Comparison of ENCODE assay signal across 1 cellular context in the genomic region with DNA sequence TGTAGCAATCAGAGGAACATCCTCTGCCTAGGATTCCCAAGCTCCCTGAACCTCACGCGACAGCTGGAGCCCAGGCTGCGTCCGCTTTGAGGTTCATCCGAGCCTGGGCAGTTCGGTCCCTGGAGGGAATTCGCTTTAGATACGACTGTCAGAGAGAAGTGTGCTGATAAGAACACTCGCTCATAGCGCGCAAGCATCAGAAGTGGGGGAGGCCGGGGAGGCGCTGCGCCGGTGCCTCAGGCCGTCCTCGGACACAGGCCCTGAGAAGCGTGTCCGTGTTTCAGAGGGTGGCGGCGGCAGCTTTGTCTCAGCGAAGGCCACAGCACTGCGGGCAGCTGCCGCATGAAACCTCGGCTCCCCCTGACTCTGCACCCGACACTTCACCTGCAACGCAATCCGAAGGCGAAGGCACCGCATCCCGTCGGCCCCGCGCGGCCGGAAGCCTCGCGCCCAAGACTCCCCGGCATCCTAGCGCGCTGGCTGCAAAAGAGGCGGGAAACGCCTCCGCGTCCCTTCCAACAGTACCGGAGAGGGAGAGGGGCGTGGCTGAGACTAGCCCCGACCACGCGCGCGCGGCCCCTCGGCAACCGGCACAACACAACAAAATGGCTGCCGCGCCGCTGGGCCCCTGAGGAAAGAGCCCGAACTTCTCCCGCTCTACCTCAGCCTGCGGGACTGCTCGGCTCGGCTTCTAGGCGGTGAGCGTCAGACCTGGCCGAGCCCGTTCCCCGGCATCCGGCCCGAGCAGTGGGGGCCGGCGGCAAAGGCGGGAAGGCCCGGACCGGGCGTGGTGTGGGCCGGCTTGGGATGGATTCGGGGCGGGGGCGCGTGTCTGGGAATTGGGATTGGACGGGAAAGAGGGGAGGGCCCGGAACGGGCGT.
TF ChIP-seq lines count a peak whose summit lies in the region.

A gene with protein sequence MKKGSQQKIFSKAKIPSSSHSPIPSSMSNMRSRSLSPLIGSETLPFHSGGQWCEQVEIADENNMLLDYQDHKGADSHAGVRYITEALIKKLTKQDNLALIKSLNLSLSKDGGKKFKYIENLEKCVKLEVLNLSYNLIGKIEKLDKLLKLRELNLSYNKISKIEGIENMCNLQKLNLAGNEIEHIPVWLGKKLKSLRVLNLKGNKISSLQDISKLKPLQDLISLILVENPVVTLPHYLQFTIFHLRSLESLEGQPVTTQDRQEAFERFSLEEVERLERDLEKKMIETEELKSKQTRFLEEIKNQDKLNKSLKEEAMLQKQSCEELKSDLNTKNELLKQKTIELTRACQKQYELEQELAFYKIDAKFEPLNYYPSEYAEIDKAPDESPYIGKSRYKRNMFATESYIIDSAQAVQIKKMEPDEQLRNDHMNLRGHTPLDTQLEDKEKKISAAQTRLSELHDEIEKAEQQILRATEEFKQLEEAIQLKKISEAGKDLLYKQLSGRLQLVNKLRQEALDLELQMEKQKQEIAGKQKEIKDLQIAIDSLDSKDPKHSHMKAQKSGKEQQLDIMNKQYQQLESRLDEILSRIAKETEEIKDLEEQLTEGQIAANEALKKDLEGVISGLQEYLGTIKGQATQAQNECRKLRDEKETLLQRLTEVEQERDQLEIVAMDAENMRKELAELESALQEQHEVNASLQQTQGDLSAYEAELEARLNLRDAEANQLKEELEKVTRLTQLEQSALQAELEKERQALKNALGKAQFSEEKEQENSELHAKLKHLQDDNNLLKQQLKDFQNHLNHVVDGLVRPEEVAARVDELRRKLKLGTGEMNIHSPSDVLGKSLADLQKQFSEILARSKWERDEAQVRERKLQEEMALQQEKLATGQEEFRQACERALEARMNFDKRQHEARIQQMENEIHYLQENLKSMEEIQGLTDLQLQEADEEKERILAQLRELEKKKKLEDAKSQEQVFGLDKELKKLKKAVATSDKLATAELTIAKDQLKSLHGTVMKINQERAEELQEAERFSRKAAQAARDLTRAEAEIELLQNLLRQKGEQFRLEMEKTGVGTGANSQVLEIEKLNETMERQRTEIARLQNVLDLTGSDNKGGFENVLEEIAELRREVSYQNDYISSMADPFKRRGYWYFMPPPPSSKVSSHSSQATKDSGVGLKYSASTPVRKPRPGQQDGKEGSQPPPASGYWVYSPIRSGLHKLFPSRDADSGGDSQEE (N-terminal part only) (plus strand): TSS at position 586 of the 881 bp plus-strand sequence. CDS start 13,372 bp downstream, outside the sequence.

TF ChIP-seq in GM12878, 131 proteins besides CTCF, POLR2A, EP300 and RAD21 (continued from another document and continues in another):
- no peak for TF ChIP-seq SUPT20H (IDR thresholded peaks at IDR 0.05; ENCODE audit: borderline replicate concordance, control insufficient read depth, low read depth, low read length)
- no peak for TF ChIP-seq SMAD1 (IDR thresholded peaks at IDR 0.05; ENCODE audit: low read depth, partially characterized antibody)
- peak; percentile 82; the same call in 1 of the 2 replicates for TF ChIP-seq GATAD2B (conservative IDR thresholded peaks at IDR 0.05; ENCODE audit: low read depth)
- no peak for TF ChIP-seq ESRRA (IDR thresholded peaks at IDR 0.05; ENCODE audit: low read length)
- peak; percentile 80 for TF ChIP-seq POLR2AphosphoS5 (IDR thresholded peaks at IDR 0.05; ENCODE audit: low read length)
- TF ChIP-seq, protein P1, sequence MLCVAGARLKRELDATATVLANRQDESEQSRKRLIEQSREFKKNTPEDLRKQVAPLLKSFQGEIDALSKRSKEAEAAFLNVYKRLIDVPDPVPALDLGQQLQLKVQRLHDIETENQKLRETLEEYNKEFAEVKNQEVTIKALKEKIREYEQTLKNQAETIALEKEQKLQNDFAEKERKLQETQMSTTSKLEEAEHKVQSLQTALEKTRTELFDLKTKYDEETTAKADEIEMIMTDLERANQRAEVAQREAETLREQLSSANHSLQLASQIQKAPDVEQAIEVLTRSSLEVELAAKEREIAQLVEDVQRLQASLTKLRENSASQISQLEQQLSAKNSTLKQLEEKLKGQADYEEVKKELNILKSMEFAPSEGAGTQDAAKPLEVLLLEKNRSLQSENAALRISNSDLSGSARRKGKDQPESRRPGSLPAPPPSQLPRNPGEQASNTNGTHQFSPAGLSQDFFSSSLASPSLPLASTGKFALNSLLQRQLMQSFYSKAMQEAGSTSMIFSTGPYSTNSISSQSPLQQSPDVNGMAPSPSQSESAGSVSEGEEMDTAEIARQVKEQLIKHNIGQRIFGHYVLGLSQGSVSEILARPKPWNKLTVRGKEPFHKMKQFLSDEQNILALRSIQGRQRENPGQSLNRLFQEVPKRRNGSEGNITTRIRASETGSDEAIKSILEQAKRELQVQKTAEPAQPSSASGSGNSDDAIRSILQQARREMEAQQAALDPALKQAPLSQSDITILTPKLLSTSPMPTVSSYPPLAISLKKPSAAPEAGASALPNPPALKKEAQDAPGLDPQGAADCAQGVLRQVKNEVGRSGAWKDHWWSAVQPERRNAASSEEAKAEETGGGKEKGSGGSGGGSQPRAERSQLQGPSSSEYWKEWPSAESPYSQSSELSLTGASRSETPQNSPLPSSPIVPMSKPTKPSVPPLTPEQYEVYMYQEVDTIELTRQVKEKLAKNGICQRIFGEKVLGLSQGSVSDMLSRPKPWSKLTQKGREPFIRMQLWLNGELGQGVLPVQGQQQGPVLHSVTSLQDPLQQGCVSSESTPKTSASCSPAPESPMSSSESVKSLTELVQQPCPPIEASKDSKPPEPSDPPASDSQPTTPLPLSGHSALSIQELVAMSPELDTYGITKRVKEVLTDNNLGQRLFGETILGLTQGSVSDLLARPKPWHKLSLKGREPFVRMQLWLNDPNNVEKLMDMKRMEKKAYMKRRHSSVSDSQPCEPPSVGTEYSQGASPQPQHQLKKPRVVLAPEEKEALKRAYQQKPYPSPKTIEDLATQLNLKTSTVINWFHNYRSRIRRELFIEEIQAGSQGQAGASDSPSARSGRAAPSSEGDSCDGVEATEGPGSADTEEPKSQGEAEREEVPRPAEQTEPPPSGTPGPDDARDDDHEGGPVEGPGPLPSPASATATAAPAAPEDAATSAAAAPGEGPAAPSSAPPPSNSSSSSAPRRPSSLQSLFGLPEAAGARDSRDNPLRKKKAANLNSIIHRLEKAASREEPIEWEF (IDR thresholded peaks at IDR 0.05; ENCODE audit: insufficient replicate concordance, low read depth, low read length) = no peak
- TF ChIP-seq, protein P2, sequence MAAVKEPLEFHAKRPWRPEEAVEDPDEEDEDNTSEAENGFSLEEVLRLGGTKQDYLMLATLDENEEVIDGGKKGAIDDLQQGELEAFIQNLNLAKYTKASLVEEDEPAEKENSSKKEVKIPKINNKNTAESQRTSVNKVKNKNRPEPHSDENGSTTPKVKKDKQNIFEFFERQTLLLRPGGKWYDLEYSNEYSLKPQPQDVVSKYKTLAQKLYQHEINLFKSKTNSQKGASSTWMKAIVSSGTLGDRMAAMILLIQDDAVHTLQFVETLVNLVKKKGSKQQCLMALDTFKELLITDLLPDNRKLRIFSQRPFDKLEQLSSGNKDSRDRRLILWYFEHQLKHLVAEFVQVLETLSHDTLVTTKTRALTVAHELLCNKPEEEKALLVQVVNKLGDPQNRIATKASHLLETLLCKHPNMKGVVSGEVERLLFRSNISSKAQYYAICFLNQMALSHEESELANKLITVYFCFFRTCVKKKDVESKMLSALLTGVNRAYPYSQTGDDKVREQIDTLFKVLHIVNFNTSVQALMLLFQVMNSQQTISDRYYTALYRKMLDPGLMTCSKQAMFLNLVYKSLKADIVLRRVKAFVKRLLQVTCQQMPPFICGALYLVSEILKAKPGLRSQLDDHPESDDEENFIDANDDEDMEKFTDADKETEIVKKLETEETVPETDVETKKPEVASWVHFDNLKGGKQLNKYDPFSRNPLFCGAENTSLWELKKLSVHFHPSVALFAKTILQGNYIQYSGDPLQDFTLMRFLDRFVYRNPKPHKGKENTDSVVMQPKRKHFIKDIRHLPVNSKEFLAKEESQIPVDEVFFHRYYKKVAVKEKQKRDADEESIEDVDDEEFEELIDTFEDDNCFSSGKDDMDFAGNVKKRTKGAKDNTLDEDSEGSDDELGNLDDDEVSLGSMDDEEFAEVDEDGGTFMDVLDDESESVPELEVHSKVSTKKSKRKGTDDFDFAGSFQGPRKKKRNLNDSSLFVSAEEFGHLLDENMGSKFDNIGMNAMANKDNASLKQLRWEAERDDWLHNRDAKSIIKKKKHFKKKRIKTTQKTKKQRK (IDR thresholded peaks at IDR 0.05; ENCODE audit: low read depth, low read length) = no peak
- TF ChIP-seq BHLHE40 (IDR thresholded peaks at IDR 0.05; ENCODE audit: borderline replicate concordance in 1 of 2, low read depth in 2 of 2, low read length in 1 of 2) = no peak; a peak in 2 of 4 replicates
- no peak for TF ChIP-seq NR2C2 (IDR thresholded peaks at IDR 0.05; ENCODE audit: borderline replicate concordance, control insufficient read depth, insufficient read length, low read depth)
- TF ChIP-seq HDGF (IDR thresholded peaks at IDR 0.05) = peak; percentile 82; the same call in 1 of the 2 replicates
- peak; percentile 72; the same call in 1 of the 2 replicates for TF ChIP-seq PML (IDR thresholded peaks at IDR 0.05; ENCODE audit: low read length)
- TF ChIP-seq SMC3 (IDR thresholded peaks at IDR 0.05; ENCODE audit: borderline replicate concordance, low read length) = no peak
- TF ChIP-seq MTA3 (IDR thresholded peaks at IDR 0.05; ENCODE audit: borderline replicate concordance, low read length) = peak; percentile 10; the same call in 1 of the 2 replicates
- TF ChIP-seq BRCA1 (IDR thresholded peaks at IDR 0.05; ENCODE audit: low read depth, low read length) = no peak
- TF ChIP-seq IKZF2 (IDR thresholded peaks at IDR 0.05) = peak; percentile 89
- peak; percentile 97 for TF ChIP-seq YY1 (IDR thresholded peaks at IDR 0.05; ENCODE audit: low read depth, low read length)
- TF ChIP-seq SRF (IDR thresholded peaks at IDR 0.05; ENCODE audit: low read depth in 2 of 2, low read length in 2 of 2) = no peak
- TF ChIP-seq, protein P3, sequence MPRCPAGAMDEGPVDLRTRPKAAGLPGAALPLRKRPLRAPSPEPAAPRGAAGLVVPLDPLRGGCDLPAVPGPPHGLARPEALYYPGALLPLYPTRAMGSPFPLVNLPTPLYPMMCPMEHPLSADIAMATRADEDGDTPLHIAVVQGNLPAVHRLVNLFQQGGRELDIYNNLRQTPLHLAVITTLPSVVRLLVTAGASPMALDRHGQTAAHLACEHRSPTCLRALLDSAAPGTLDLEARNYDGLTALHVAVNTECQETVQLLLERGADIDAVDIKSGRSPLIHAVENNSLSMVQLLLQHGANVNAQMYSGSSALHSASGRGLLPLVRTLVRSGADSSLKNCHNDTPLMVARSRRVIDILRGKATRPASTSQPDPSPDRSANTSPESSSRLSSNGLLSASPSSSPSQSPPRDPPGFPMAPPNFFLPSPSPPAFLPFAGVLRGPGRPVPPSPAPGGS (IDR thresholded peaks at IDR 0.05; ENCODE audit: borderline replicate concordance, insufficient read depth, low read depth, low read length, poor library complexity, severe bottlenecking) = no peak
- TF ChIP-seq CHD1 (IDR thresholded peaks at IDR 0.05; ENCODE audit: low read depth, low read length) = peak; percentile 36; the same call in 1 of the 2 replicates
- TF ChIP-seq, protein P4, sequence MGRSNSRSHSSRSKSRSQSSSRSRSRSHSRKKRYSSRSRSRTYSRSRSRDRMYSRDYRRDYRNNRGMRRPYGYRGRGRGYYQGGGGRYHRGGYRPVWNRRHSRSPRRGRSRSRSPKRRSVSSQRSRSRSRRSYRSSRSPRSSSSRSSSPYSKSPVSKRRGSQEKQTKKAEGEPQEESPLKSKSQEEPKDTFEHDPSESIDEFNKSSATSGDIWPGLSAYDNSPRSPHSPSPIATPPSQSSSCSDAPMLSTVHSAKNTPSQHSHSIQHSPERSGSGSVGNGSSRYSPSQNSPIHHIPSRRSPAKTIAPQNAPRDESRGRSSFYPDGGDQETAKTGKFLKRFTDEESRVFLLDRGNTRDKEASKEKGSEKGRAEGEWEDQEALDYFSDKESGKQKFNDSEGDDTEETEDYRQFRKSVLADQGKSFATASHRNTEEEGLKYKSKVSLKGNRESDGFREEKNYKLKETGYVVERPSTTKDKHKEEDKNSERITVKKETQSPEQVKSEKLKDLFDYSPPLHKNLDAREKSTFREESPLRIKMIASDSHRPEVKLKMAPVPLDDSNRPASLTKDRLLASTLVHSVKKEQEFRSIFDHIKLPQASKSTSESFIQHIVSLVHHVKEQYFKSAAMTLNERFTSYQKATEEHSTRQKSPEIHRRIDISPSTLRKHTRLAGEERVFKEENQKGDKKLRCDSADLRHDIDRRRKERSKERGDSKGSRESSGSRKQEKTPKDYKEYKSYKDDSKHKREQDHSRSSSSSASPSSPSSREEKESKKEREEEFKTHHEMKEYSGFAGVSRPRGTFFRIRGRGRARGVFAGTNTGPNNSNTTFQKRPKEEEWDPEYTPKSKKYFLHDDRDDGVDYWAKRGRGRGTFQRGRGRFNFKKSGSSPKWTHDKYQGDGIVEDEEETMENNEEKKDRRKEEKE (IDR thresholded peaks at IDR 0.05) = no peak
- TF ChIP-seq, protein P5, sequence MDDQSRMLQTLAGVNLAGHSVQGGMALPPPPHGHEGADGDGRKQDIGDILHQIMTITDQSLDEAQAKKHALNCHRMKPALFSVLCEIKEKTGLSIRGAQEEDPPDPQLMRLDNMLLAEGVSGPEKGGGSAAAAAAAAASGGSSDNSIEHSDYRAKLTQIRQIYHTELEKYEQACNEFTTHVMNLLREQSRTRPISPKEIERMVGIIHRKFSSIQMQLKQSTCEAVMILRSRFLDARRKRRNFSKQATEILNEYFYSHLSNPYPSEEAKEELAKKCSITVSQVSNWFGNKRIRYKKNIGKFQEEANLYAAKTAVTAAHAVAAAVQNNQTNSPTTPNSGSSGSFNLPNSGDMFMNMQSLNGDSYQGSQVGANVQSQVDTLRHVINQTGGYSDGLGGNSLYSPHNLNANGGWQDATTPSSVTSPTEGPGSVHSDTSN (IDR thresholded peaks at IDR 0.05; ENCODE audit: insufficient replicate concordance, low read depth, low read length) = no peak
- TF ChIP-seq ZNF24 (IDR thresholded peaks at IDR 0.05) = no peak
- no peak for TF ChIP-seq SIX5 (IDR thresholded peaks at IDR 0.05; ENCODE audit: low read depth, low read length, severe bottlenecking)
- TF ChIP-seq, protein P6, sequence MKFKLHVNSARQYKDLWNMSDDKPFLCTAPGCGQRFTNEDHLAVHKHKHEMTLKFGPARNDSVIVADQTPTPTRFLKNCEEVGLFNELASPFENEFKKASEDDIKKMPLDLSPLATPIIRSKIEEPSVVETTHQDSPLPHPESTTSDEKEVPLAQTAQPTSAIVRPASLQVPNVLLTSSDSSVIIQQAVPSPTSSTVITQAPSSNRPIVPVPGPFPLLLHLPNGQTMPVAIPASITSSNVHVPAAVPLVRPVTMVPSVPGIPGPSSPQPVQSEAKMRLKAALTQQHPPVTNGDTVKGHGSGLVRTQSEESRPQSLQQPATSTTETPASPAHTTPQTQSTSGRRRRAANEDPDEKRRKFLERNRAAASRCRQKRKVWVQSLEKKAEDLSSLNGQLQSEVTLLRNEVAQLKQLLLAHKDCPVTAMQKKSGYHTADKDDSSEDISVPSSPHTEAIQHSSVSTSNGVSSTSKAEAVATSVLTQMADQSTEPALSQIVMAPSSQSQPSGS (IDR thresholded peaks at IDR 0.05; ENCODE audit: low read length) = no peak
- TF ChIP-seq ZSCAN29 (IDR thresholded peaks at IDR 0.05) = no peak
